ENCODE assay signal across 1 cellular context in genomic region chr7:1040790-1041189, GRCh38.
TF ChIP-seq lines count a peak whose summit lies in the region.

No MANE protein-coding gene starts in this region.

TF ChIP-seq in HepG2, 621 proteins besides CTCF, POLR2A, EP300 and RAD21:
- TF ChIP-seq ZNF292 (CRISPR knock-in tag; IDR thresholded peaks at IDR 0.05; ENCODE audit: borderline replicate concordance, low read depth) = 0 out of 2 replicates have a peak, but pooled peaks have one; percentile 24
- no peak for TF ChIP-seq TOE1 (CRISPR knock-in tag; IDR thresholded peaks at IDR 0.05)
- no peak for TF ChIP-seq HMGXB3 (CRISPR knock-in tag; IDR thresholded peaks at IDR 0.05; ENCODE audit: borderline replicate concordance)
- TF ChIP-seq ZNF510 (CRISPR knock-in tag; IDR thresholded peaks at IDR 0.05; ENCODE audit: low read depth) = no peak
- peak; percentile 37; the same call in 1 of the 2 replicates for TF ChIP-seq MAX (IDR thresholded peaks at IDR 0.05)
- TF ChIP-seq KLF13 (CRISPR knock-in tag; IDR thresholded peaks at IDR 0.05) = no peak
- peak; percentile 80 for TF ChIP-seq TFAP4 (IDR thresholded peaks at IDR 0.05; ENCODE audit: borderline replicate concordance, low read depth)
- peak; percentile 59; the same call in 1 of the 2 replicates for TF ChIP-seq SAP130 (CRISPR knock-in tag; IDR thresholded peaks at IDR 0.05; ENCODE audit: low read depth)
- TF ChIP-seq YEATS2 (CRISPR knock-in tag; IDR thresholded peaks at IDR 0.05; ENCODE audit: borderline replicate concordance) = no peak
- TF ChIP-seq SNAPC5 (CRISPR knock-in tag; IDR thresholded peaks at IDR 0.05; ENCODE audit: borderline replicate concordance) = no peak
- 0 out of 2 replicates have a peak, but pooled peaks have one; percentile 34 for TF ChIP-seq ZFY (CRISPR knock-in tag; IDR thresholded peaks at IDR 0.05)
- 0 out of 2 replicates have a peak, but pooled peaks have one; percentile 11 for TF ChIP-seq RARA (CRISPR knock-in tag; IDR thresholded peaks at IDR 0.05)
- no peak for TF ChIP-seq ZBTB2 (CRISPR knock-in tag; IDR thresholded peaks at IDR 0.05; ENCODE audit: low read depth)
- TF ChIP-seq ZBTB38 (CRISPR knock-in tag; IDR thresholded peaks at IDR 0.05) = peak; percentile 71
- TF ChIP-seq SMARCC2 (IDR thresholded peaks at IDR 0.05) = no peak
- TF ChIP-seq ZNF687 (CRISPR knock-in tag; IDR thresholded peaks at IDR 0.05) = peak; percentile 75
- no peak for TF ChIP-seq ZNF598 (CRISPR knock-in tag; IDR thresholded peaks at IDR 0.05; ENCODE audit: borderline replicate concordance)
- 0 out of 2 replicates have a peak, but pooled peaks have one; percentile 33 for TF ChIP-seq ZNF747 (CRISPR knock-in tag; IDR thresholded peaks at IDR 0.05; ENCODE audit: borderline replicate concordance)
- TF ChIP-seq UBTF (CRISPR knock-in tag; IDR thresholded peaks at IDR 0.05) = 0 out of 2 replicates have a peak, but pooled peaks have one; percentile 22
- no peak for TF ChIP-seq CEBPG (CRISPR knock-in tag; IDR thresholded peaks at IDR 0.05)
- 0 out of 2 replicates have a peak, but pooled peaks have one; percentile 22 for TF ChIP-seq YEATS4 (CRISPR knock-in tag; IDR thresholded peaks at IDR 0.05; ENCODE audit: borderline replicate concordance)
- no peak for TF ChIP-seq ZNF513 (CRISPR knock-in tag; conservative IDR thresholded peaks at IDR 0.05)
- TF ChIP-seq FOXO1 (CRISPR knock-in tag; IDR thresholded peaks at IDR 0.05) = 0 out of 2 replicates have a peak, but pooled peaks have one; percentile 22
- TF ChIP-seq ZNF138 (CRISPR knock-in tag; IDR thresholded peaks at IDR 0.05; ENCODE audit: low read depth) = no peak
- TF ChIP-seq TEAD3 (CRISPR knock-in tag; optimal IDR thresholded peaks at IDR 0.05; ENCODE audit: borderline replicate concordance) = peak; percentile 29
- TF ChIP-seq NR2F6 (IDR thresholded peaks at IDR 0.05) = no peak
- TF ChIP-seq NR2F6 (CRISPR knock-in tag; IDR thresholded peaks at IDR 0.05) = 0 out of 2 replicates have a peak, but pooled peaks have one; percentile 9
- TF ChIP-seq TFDP1 (CRISPR knock-in tag; IDR thresholded peaks at IDR 0.05; ENCODE audit: borderline replicate concordance) = peak; percentile 23; the same call in 1 of the 2 replicates
- no peak for TF ChIP-seq HIVEP1 (CRISPR knock-in tag; IDR thresholded peaks at IDR 0.05)
- TF ChIP-seq ZFP91 (CRISPR knock-in tag; IDR thresholded peaks at IDR 0.05; ENCODE audit: borderline replicate concordance) = 0 out of 2 replicates have a peak, but pooled peaks have one; percentile 27
- TF ChIP-seq KMT2B (CRISPR knock-in tag; IDR thresholded peaks at IDR 0.05) = 0 out of 2 replicates have a peak, but pooled peaks have one; percentile 30
- TF ChIP-seq ZBTB20 (CRISPR knock-in tag; IDR thresholded peaks at IDR 0.05; ENCODE audit: borderline replicate concordance, low read depth) = no peak
- TF ChIP-seq SALL1 (CRISPR knock-in tag; IDR thresholded peaks at IDR 0.05) = 0 out of 2 replicates have a peak, but pooled peaks have one; percentile 22
- TF ChIP-seq KLF15 (CRISPR knock-in tag; IDR thresholded peaks at IDR 0.05; ENCODE audit: borderline replicate concordance) = no peak
